Comparison of ENCODE assay signal across 14 cellular contexts in the genomic region with DNA sequence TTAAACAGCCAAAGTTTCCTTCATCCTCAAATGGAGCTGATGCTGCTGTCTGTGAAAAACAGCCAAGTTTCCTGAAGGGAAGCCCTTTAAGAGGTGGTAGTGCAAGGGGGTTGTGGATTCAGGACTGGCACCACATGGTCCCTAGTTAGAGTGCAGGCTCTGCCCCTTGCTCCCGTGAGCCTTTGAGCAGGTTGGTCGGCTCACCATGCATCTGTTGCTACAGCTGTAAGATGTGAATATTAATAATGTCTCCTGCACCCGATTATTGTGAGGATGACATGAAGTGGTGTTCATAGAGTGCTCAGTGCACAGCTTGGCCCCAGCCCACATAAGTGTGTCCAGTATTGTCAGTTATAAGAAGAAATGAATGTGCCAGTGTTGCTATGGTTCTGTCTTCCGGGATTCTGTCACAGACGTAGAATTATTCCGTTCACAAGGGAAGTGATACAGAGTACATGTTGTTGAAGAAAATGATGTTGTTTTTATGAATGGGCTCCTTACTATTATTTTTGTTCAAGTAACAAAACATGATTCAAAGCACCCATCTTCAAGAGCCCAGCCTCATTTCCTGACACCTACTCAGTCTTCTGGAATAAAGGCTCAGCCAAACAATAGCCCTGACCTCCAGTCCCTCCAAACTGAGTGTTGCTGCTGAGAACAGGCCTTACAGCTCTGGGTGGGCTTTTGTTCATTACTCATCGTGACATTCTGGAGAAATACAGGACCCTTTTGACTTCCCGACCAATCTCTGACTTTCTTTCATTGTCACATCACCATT. TPM values are rescaled to one million over a fixed set of nuclear protein-coding genes. Genes with fewer than 3 reads are reported as not detected.
DNase-seq lines count a peak whose midpoint lies in the region; ATAC-seq and TF ChIP-seq lines count a peak whose summit lies in the region.
"Had no signal": no experiment of that assay in that cellular context is flagged by ENCODE, and none has a peak within 500 bp of the region (broad histone marks: within the 10 kb centered on the region; RNA-seq: fewer than 3 reads in every experiment).

No MANE protein-coding gene starts in this region.

- no peak overlapping the region for H3K4me2 ChIP-seq in IMR-90 (ENCODE audit: low read depth, low read length)

- no peaks in the 10 kb centered on the region for H3K27me3 Mint-ChIP-seq in activated B cell treated with CpG ODN at 0.5 μM for 24 hours
- H3K27me3 Mint-ChIP-seq in stimulated activated memory B cell treated with anti-CD40 and anti-IgM and Interleukin-4, amounts not matched to agents 10 μg/mL and 1 μg/mL and 100 μg/mL, for 72 hours: no peaks in the 10 kb centered on the region
- H3K27me3 Mint-ChIP-seq in activated CD4-positive, alpha-beta T cell treated with anti-CD3 and anti-CD28 coated beads for 36 hours: peaks cover 2% of the 10 kb centered on the region
- H3K27me3 Mint-ChIP-seq: activated naive CD8-positive, alpha-beta T cell had no signal

- H4K8ac ChIP-seq in IMR-90 (ENCODE audit: low read depth in 2 of 2, low read length in 2 of 2): peak overlapping the region; percentile 1 to 55; a peak in 3 of 4 replicates

- H2BK5ac ChIP-seq in IMR-90 (ENCODE audit: low read depth, low read length, poor library complexity, severe bottlenecking): no peak overlapping the region

- peaks cover 17% of the 10 kb centered on the region for H3K9me1 ChIP-seq in IMR-90 (ENCODE audit: insufficient read depth, low read length)

- H3K23ac ChIP-seq in IMR-90 (ENCODE audit: low read depth, low read length): peak overlapping the region; percentile 63; the same call in 1 of the 2 replicates

- H2BK120ac ChIP-seq in IMR-90 (ENCODE audit: low read depth, low read length): peak overlapping the region; percentile 60

- H3K9ac ChIP-seq in IMR-90 (ENCODE audit: low read depth, low read length): no peak overlapping the region; the same call in 1 of the 2 replicates

- H3K4me3 Mint-ChIP-seq in activated B cell treated with CpG ODN at 0.5 μM for 24 hours: peak overlapping the region; percentile 20
- H3K4me3 Mint-ChIP-seq in stimulated activated memory B cell treated with anti-CD40 and anti-IgM and Interleukin-4, amounts not matched to agents 10 μg/mL and 1 μg/mL and 100 μg/mL, for 72 hours: no peak overlapping the region
- no peak overlapping the region for H3K4me3 Mint-ChIP-seq in activated CD4-positive, alpha-beta T cell treated with anti-CD3 and anti-CD28 coated beads for 36 hours
- H3K4me3 Mint-ChIP-seq: activated CD8-positive, alpha-beta memory T cell treated with anti-CD3 and anti-CD28 coated beads, Interleukin-2, amount 10 ng/mL, durations not matched to agents 7 days and 5 days; activated naive CD8-positive, alpha-beta T cell; CD8-positive, alpha-beta T cell had no signal

- in situ Hi-C loops in IMR-90 (cut with MboI; ENCODE audit: low sequenced_read_pairs): no loop called here

- dilution Hi-C loops in IMR-90 (cut with HindIII; ENCODE audit: low sequenced_read_pairs, unreplicated experiment): no loop called here

- no peak overlapping the region for H2AK9ac ChIP-seq in IMR-90 (replicated peaks; ENCODE audit: low read depth, low read length, poor library complexity)

- H2AFZ ChIP-seq in IMR-90 (replicated peaks; ENCODE audit: low read length, poor library complexity): no peak overlapping the region

- H3K79me1 ChIP-seq in IMR-90 (ENCODE audit: low read depth in 1 of 2, low read length in 2 of 2): peaks cover 6 to 54% of the 10 kb centered on the region in 2 experiments; a peak in 2 of 4 replicates

- no peak for TF ChIP-seq CTCF in IMR-90 (conservative IDR thresholded peaks at IDR 0.05; ENCODE audit: low read depth, low read length)
- TF ChIP-seq CTCF in activated B cell treated with CpG ODN at 0.5 μM for 24 hours (IDR thresholded peaks at IDR 0.05): no peak

- H3K4ac ChIP-seq in IMR-90 (ENCODE audit: low read depth, low read length): peak overlapping the region; percentile 26

- TF ChIP-seq POLR2A in IMR-90 (IDR thresholded peaks at IDR 0.05; ENCODE audit: low read depth, low read length): no peak

- peaks cover 22% of the 10 kb centered on the region for H3K4me1 ChIP-seq in IMR-90 (ENCODE audit: control insufficient read depth, insufficient read depth, low read length)

- POLR2A ChIA-PET in IMR-90 (lab: Charles Lee; ENCODE audit: unreplicated experiment) (no interaction called here), activated B cell treated with CpG ODN at 0.5 μM for 24 hours (lab: Charles Lee) (interaction anchor here (0.7 to 2.0 kb wide), 8 partner anchors 9 to 66 kb away, joined by 3 to 8 read pairs (median 4); no protein-coding TSS in a partner anchor)
- POLR2A ChIA-PET in activated CD4-positive, alpha-beta T cell treated with anti-CD3 and anti-CD28 coated beads for 36 hours (lab: Charles Lee): no interaction called here

- H3K4me3 ChIP-seq in IMR-90 (ENCODE audit: insufficient read depth, low read depth, low read length): no peak overlapping the region

- H3K9me3 ChIP-seq in IMR-90 (ENCODE audit: control insufficient read depth, insufficient read depth, low read length): peaks cover 2% of the 10 kb centered on the region; the same call in 1 of the 2 replicates

- no peaks in the 10 kb centered on the region for H3K27me3 ChIP-seq in IMR-90 (ENCODE audit: control insufficient read depth, insufficient read depth, low read length)

- no peak overlapping the region for H3K27ac ChIP-seq in IMR-90 (ENCODE audit: insufficient read depth, low read length)

- peaks cover 67% of the 10 kb centered on the region for H3K4me1 Mint-ChIP-seq in activated B cell treated with CpG ODN at 0.5 μM for 24 hours
- H3K4me1 Mint-ChIP-seq in stimulated activated memory B cell treated with anti-CD40 and anti-IgM and Interleukin-4, amounts not matched to agents 10 μg/mL and 1 μg/mL and 100 μg/mL, for 72 hours: peaks cover 71% of the 10 kb centered on the region
- H3K4me1 Mint-ChIP-seq in activated CD4-positive, alpha-beta T cell treated with anti-CD3 and anti-CD28 coated beads for 36 hours: peaks cover 14% of the 10 kb centered on the region

- TF ChIP-seq RAD21 in IMR-90 (IDR thresholded peaks at IDR 0.05; ENCODE audit: low read length): no peak

- peak overlapping the region; percentile 71 for H2AK5ac ChIP-seq in IMR-90 (ENCODE audit: low read depth, low read length)

- peak overlapping the region; percentile 65 for H4K91ac ChIP-seq in IMR-90 (ENCODE audit: insufficient read depth, low read depth, low read length)

- H2BK20ac ChIP-seq in IMR-90 (ENCODE audit: low read depth, low read length): peak overlapping the region; percentile 42; the same call in 1 of the 2 replicates

- no peaks in the 10 kb centered on the region for H3K36me3 ChIP-seq in IMR-90 (ENCODE audit: control insufficient read depth, insufficient read depth, low read length)

- no TSS peak for BruUV-seq in IMR-90 (replicated peaks; lab: Mats Ljungman, UMichigan)

- H3K27ac Mint-ChIP-seq in activated B cell treated with CpG ODN at 0.5 μM for 24 hours: peak overlapping the region; percentile 96
- peak overlapping the region; percentile 93 for H3K27ac Mint-ChIP-seq in stimulated activated memory B cell treated with anti-CD40 and anti-IgM and Interleukin-4, amounts not matched to agents 10 μg/mL and 1 μg/mL and 100 μg/mL, for 72 hours
- no peak overlapping the region for H3K27ac Mint-ChIP-seq in activated CD4-positive, alpha-beta T cell treated with anti-CD3 and anti-CD28 coated beads for 36 hours
- H3K27ac Mint-ChIP-seq: activated CD8-positive, alpha-beta memory T cell treated with anti-CD3 and anti-CD28 coated beads, Interleukin-2, amount 10 ng/mL, durations not matched to agents 7 days and 5 days; activated naive CD8-positive, alpha-beta T cell; CD8-positive, alpha-beta T cell had no signal

- peak overlapping the region; percentile 49 for H4K5ac ChIP-seq in IMR-90 (ENCODE audit: low read depth, low read length)

- CTCF ChIA-PET in IMR-90 (lab: Yijun Ruan, JAX): no interaction called here
- CTCF ChIA-PET in activated B cell treated with CpG ODN at 0.5 μM for 24 hours (lab: Charles Lee): interaction anchor here (0.6 to 7.7 kb wide), 5 partner anchors 12 to 105 kb away, joined by 3 to 147 read pairs (median 7); no protein-coding TSS in a partner anchor
- CTCF ChIA-PET in activated CD4-positive, alpha-beta T cell treated with anti-CD3 and anti-CD28 coated beads for 36 hours (lab: Charles Lee): interaction anchor here (1.0 to 1.4 kb wide), 2 partner anchors 30 to 31 kb away, joined by 3 read pairs; no protein-coding TSS in a partner anchor

- H3K36me3 Mint-ChIP-seq in activated B cell treated with CpG ODN at 0.5 μM for 24 hours (ENCODE audit: low read depth): peaks cover 23% of the 10 kb centered on the region
- no peaks in the 10 kb centered on the region for H3K36me3 Mint-ChIP-seq in stimulated activated memory B cell treated with anti-CD40 and anti-IgM and Interleukin-4, amounts not matched to agents 10 μg/mL and 1 μg/mL and 100 μg/mL, for 72 hours
- no peaks in the 10 kb centered on the region for H3K36me3 Mint-ChIP-seq in activated CD4-positive, alpha-beta T cell treated with anti-CD3 and anti-CD28 coated beads for 36 hours (ENCODE audit: low read depth)
- H3K36me3 Mint-ChIP-seq: activated CD8-positive, alpha-beta memory T cell treated with anti-CD3 and anti-CD28 coated beads, Interleukin-2, amount 10 ng/mL, durations not matched to agents 7 days and 5 days; CD8-positive, alpha-beta T cell had no signal

- no peak for ATAC-seq in IMR-90 (ENCODE audit: low read depth)
- ATAC-seq in activated B cell treated with CpG ODN at 0.5 μM for 24 hours (ENCODE audit: low read depth): peak; percentile 30
- peak; percentile 67 for ATAC-seq in stimulated activated memory B cell treated with anti-CD40 and anti-IgM and Interleukin-4, amounts not matched to agents 10 μg/mL and 1 μg/mL and 100 μg/mL, for 72 hours
- ATAC-seq in activated CD4-positive, alpha-beta T cell treated with anti-CD3 and anti-CD28 coated beads for 36 hours: no peak
- ATAC-seq in HG03039 (IDR thresholded peaks at IDR 0.05; ENCODE audit: unreplicated experiment): no peak
- ATAC-seq: activated CD8-positive, alpha-beta memory T cell treated with anti-CD3 and anti-CD28 coated beads, Interleukin-2, amount 10 ng/mL, durations not matched to agents 7 days and 5 days; CD8-positive, alpha-beta T cell had no signal

- no peaks in the 10 kb centered on the region for H4K20me1 ChIP-seq in IMR-90 (ENCODE audit: insufficient read depth, low read length)

- H3K56ac ChIP-seq in IMR-90 (ENCODE audit: extremely low read depth, insufficient read depth, low read length): no peak overlapping the region

- peak overlapping the region; percentile 42 for H3K14ac ChIP-seq in IMR-90 (replicated peaks; ENCODE audit: low read depth, low read length)

- no peaks in the 10 kb centered on the region for H3K9me3 Mint-ChIP-seq in activated B cell treated with CpG ODN at 0.5 μM for 24 hours
- no peaks in the 10 kb centered on the region for H3K9me3 Mint-ChIP-seq in stimulated activated memory B cell treated with anti-CD40 and anti-IgM and Interleukin-4, amounts not matched to agents 10 μg/mL and 1 μg/mL and 100 μg/mL, for 72 hours
- no peaks in the 10 kb centered on the region for H3K9me3 Mint-ChIP-seq in activated CD4-positive, alpha-beta T cell treated with anti-CD3 and anti-CD28 coated beads for 36 hours (ENCODE audit: low read depth)
- H3K9me3 Mint-ChIP-seq: CD8-positive, alpha-beta T cell had no signal

- no peak for DNase-seq in IMR-90
- no peak for DNase-seq in activated B cell treated with CpG ODN at 0.5 μM for 24 hours
- peak; percentile 83 to 89 for DNase-seq in lung microvascular endothelial cell (ENCODE audit: low read depth in 2 of 2)
- no peak for DNase-seq in activated CD4-positive, alpha-beta T cell treated with anti-CD3 and anti-CD28 coated beads for 36 hours
- no peak for DNase-seq in cerebellum (ENCODE audit: low spot score)
- DNase-seq in NCI-H2227 (lab: John Stamatoyannopoulos, UW; ENCODE audit: unreplicated experiment): no peak
- DNase-seq: activated CD8-positive, alpha-beta memory T cell treated with anti-CD3 and anti-CD28 coated beads, Interleukin-2, amount 10 ng/mL, durations not matched to agents 7 days and 5 days; CD8-positive, alpha-beta T cell; islet precursor cell; NCI-H1092; SIG-M5 had no signal

- intact Hi-C loops in IMR-90 (cut with micrococcal nuclease): no loop called here
- intact Hi-C loops in activated B cell treated with CpG ODN at 0.5 μM for 24 hours (cut with micrococcal nuclease): loop anchor here (5.0 kb wide), 1 partner anchor 308 kb away; the partner anchor contains the start of gene YWHAB
- intact Hi-C loops in activated CD4-positive, alpha-beta T cell treated with anti-CD3 and anti-CD28 coated beads for 36 hours (cut with DNase I, micrococcal nuclease): no loop called here

- 10% methylated on average over 2 of the region's 8 CpGs; no CpG with 5 or more reads in 1 of the 2 experiments for WGBS in IMR-90 (ENCODE audit: extremely low coverage in 2 of 2, insufficient read length in 1 of 2), 2 experiments

- peak overlapping the region; percentile 70 for H3K18ac ChIP-seq in IMR-90 (ENCODE audit: low read depth, low read length)

- peak overlapping the region; percentile 84; the same call in 2 of the 3 replicates for H2BK15ac ChIP-seq in IMR-90 (ENCODE audit: low read depth, low read length)

RNA-seq across cellular contexts. Expression of gene PKIG, which starts 2.9 kb away (rescaled TPM):
- total RNA-seq in IMR-90 (2012; rRNA removed): 69.4 and 78.3 TPM in 2 replicates
- polyA plus RNA-seq in IMR-90 (2012; rRNA removed): 89.6 and 91.2 TPM in 2 replicates
- 107 and 152 TPM in 2 replicates for polyA plus RNA-seq in IMR-90 (2012; cell fraction: cytosol; rRNA removed)
- polyA plus RNA-seq in IMR-90 (2012; cell fraction: nucleus; rRNA removed; ENCODE audit: low replicate concordance): 30.7 and 43.9 TPM in 2 replicates
- total RNA-seq in activated B cell treated with CpG ODN at 0.5 μM for 24 hours: 181 and 191 TPM in 2 replicates
- total RNA-seq in lung microvascular endothelial cell: 138 and 215 TPM in 2 replicates
- 1 to 10 TPM; 4.5 to 4.6 TPM for total RNA-seq in activated CD4-positive, alpha-beta T cell treated with anti-CD3 and anti-CD28 coated beads for 36 hours
- total RNA-seq in cerebellum: 19.7 TPM

RNA-seq across cellular contexts. Expression of gene SERINC3, which starts 57.6 kb away (rescaled TPM):
- total RNA-seq in IMR-90 (2012; rRNA removed) (88.3 and 101 TPM in 2 replicates), activated B cell treated with CpG ODN at 0.5 μM for 24 hours (38.1 and 41.4 TPM in 2 replicates), lung microvascular endothelial cell (87.0 and 130 TPM in 2 replicates), cerebellum (49.5 TPM)
- 132 TPM in 2 replicates for polyA plus RNA-seq in IMR-90 (2012; rRNA removed)
- 80.8 and 87.4 TPM in 2 replicates for polyA plus RNA-seq in IMR-90 (2012; cell fraction: cytosol; rRNA removed)
- 53.6 and 92.5 TPM in 2 replicates for polyA plus RNA-seq in IMR-90 (2012; cell fraction: nucleus; rRNA removed; ENCODE audit: low replicate concordance)
- 10 to 100 TPM; 51.9 to 58.5 TPM for total RNA-seq in activated CD4-positive, alpha-beta T cell treated with anti-CD3 and anti-CD28 coated beads for 36 hours

Comparison
In these comparisons a context has a peak if more than half of its experiments do, and no peak if none do; other contexts are left out.
1. ATAC-seq: peak in activated B cell treated with CpG ODN at 0.5 μM for 24 hours (single experiment) and stimulated activated memory B cell treated with anti-CD40 and anti-IgM and Interleukin-4, amounts not matched to agents 10 μg/mL and 1 μg/mL and 100 μg/mL, for 72 hours (single experiment); none in IMR-90 (single experiment), activated CD4-positive, alpha-beta T cell treated with anti-CD3 and anti-CD28 coated beads for 36 hours (single experiment) and HG03039 (single experiment).
2. DNase-seq: peak in lung microvascular endothelial cell (2 of 2); none in IMR-90 (single experiment), activated B cell treated with CpG ODN at 0.5 μM for 24 hours (single experiment), activated CD4-positive, alpha-beta T cell treated with anti-CD3 and anti-CD28 coated beads for 36 hours (single experiment), cerebellum (single experiment) and NCI-H2227 (single experiment).